Comparison of ENCODE assay signal across 14 cellular contexts in genomic region chr11:120709808-120710207, GRCh38.
DNase-seq lines count a peak whose midpoint lies in the region; ATAC-seq, FAIRE-seq and TF ChIP-seq lines count a peak whose summit lies in the region.
"Had no signal": no experiment of that assay in that cellular context is flagged by ENCODE, and none has a peak within 500 bp of the region (broad histone marks: within the 10 kb centered on the region; RNA-seq: fewer than 3 reads in every experiment).

No MANE protein-coding gene starts in this region.

- peaks cover 0 to under 1% of the 10 kb centered on the region in 2 experiments; a peak in 1 of 5 replicates for H3K27me3 ChIP-seq in HepG2 (ENCODE audit: control insufficient read depth in 1 of 2, insufficient read depth in 2 of 2, low read length in 2 of 2)
- H3K27me3 ChIP-seq in right lobe of liver, result no peaks in the 10 kb centered on the region
- H3K27me3 ChIP-seq in body of pancreas, result no peaks in the 10 kb centered on the region
- no peaks in the 10 kb centered on the region for H3K27me3 ChIP-seq in upper lobe of left lung
- H3K27me3 ChIP-seq in spleen (replicated peaks in 1 of 7), result peaks cover 0 to 12% (median 0%) of the 10 kb centered on the region in 7 donors

- FAIRE-seq in HepG2 (lab: Jason Lieb, UNC), result no peak
- FAIRE-seq: A549 had no signal

- ATAC-seq in HepG2 (no peak), right lobe of liver (no peak), HG02840 (IDR thresholded peaks at IDR 0.05; ENCODE audit: low FRiP score, unreplicated experiment) (peak; percentile 66), body of pancreas (no peak), upper lobe of left lung (ENCODE audit: low FRiP score in 2 of 2) (no peak)

- DNase-seq in HepG2 (ENCODE audit: low spot score) (no peak), right lobe of liver (no peak), LHCN-M2 (ENCODE audit: low read depth) (peak; percentile 30), body of pancreas (no peak), upper lobe of left lung (no peak), spleen (no peak), NCI-H128 (lab: John Stamatoyannopoulos, UW; ENCODE audit: unreplicated experiment) (no peak)
- DNase-seq: activated CD4-positive, alpha-beta T cell treated with anti-CD3 and anti-CD28 coated beads, Interleukin-2, amount 10 ng/mL, durations not matched to agents 7 days and 5 days; GF-D8; immature natural killer cell; NCI-H2107; stimulated activated CD4-positive, alpha-beta T cell treated with anti-CD3 and anti-CD28 coated beads, Interleukin-4, amount 100 ng/mL, for 24 hours had no signal

- TF ChIP-seq POLR2A in HepG2 (IDR thresholded peaks at IDR 0.05; ENCODE audit: insufficient read depth in 1 of 2, low read depth in 2 of 2, low read length in 2 of 2), result no peak
- TF ChIP-seq POLR2A in right lobe of liver (IDR thresholded peaks at IDR 0.05), result no peak
- TF ChIP-seq POLR2A in body of pancreas (IDR thresholded peaks at IDR 0.05), result no peak
- no peak for TF ChIP-seq POLR2A in upper lobe of left lung (IDR thresholded peaks at IDR 0.05)
- TF ChIP-seq POLR2A in spleen (IDR thresholded peaks at IDR 0.05), result no peak

- CTCF ChIA-PET in HepG2 (lab: Yijun Ruan, JAX; ENCODE audit: low intra/inter-chr PET ratio, low total read pairs), result no interaction called here

- BruUV-seq in HepG2 (replicated peaks; lab: Mats Ljungman, UMichigan), result no TSS peak

- H3K9me3 ChIP-seq in HepG2 (ENCODE audit: low read length) (no peaks in the 10 kb centered on the region), right lobe of liver (no peaks in the 10 kb centered on the region), body of pancreas (peaks cover 0 to 16% (median 0%) of the 10 kb centered on the region in 3 donors), upper lobe of left lung (peaks cover 0 to 9% (median 4%) of the 10 kb centered on the region in 4 donors), spleen (peaks cover 0 to 34% (median 21%) of the 10 kb centered on the region in 8 donors)

- no peak overlapping the region for H3K27ac ChIP-seq in HepG2 (ENCODE audit: extremely low read length, insufficient read depth, low read length)
- no peak overlapping the region for H3K27ac ChIP-seq in right lobe of liver
- no peak overlapping the region for H3K27ac ChIP-seq in body of pancreas
- H3K27ac ChIP-seq in upper lobe of left lung, result peak overlapping the region in 1 of 4 donors; percentile 13
- H3K27ac ChIP-seq in spleen, result peak overlapping the region in 1 of 8 donors; percentile 17

- TF ChIP-seq CTCF in HepG2 (CRISPR knock-in tag; IDR thresholded peaks at IDR 0.05) (no peak), right lobe of liver (IDR thresholded peaks at IDR 0.05) (no peak), body of pancreas (IDR thresholded peaks at IDR 0.05) (no peak), upper lobe of left lung (IDR thresholded peaks at IDR 0.05) (no peak), spleen (IDR thresholded peaks at IDR 0.05 in 8 of 11, conservative IDR thresholded peaks at IDR 0.05 in 3 of 11) (no peak)

- in situ Hi-C loops in HepG2 (cut with HindIII; ENCODE audit: extremely low pct_ligation_motif_present, low pct_unique_long_range_greater_than_20kb), result no loop called here

- H3K36me3 ChIP-seq in HepG2 (replicated peaks in 1 of 2; ENCODE audit: control insufficient read depth in 1 of 2, insufficient read depth in 2 of 2, low read length in 2 of 2), result no peaks in the 10 kb centered on the region
- no peaks in the 10 kb centered on the region for H3K36me3 ChIP-seq in right lobe of liver
- H3K36me3 ChIP-seq in body of pancreas (replicated peaks in 1 of 2; ENCODE audit: insufficient read depth in 1 of 2, low read depth in 2 of 2), result no peaks in the 10 kb centered on the region
- no peaks in the 10 kb centered on the region for H3K36me3 ChIP-seq in upper lobe of left lung
- H3K36me3 ChIP-seq in spleen, result no peaks in the 10 kb centered on the region

- no peak overlapping the region for H3K9ac ChIP-seq in HepG2 (ENCODE audit: insufficient read depth, low read depth, low read length)

- intact Hi-C loops in HepG2 (cut with micrococcal nuclease; ENCODE audit: unreplicated experiment), result no loop called here
- intact Hi-C loops in right lobe of liver (cut with DNase I), result no loop called here
- intact Hi-C loops in body of pancreas (cut with DNase I), result no loop called here
- intact Hi-C loops in spleen (cut with DNase I; ENCODE audit: low total_unique reads), result no loop called here

- WGBS in HepG2 (ENCODE audit: low lambda C conversion rate), result 82% methylated on average over 10 of the region's 10 CpGs
- 66% methylated on average over 10 of the region's 10 CpGs for WGBS in right lobe of liver (ENCODE audit: insufficient coverage, low coverage, low lambda C conversion rate, missing lambda C conversion rate)
- 60 to 70% methylated on average over 8 to 10 of the region's 10 CpGs for WGBS in body of pancreas, 2 donors
- WGBS in upper lobe of left lung, 2 donors, result 82% methylated on average over 10 of the region's 10 CpGs
- 75 to 83% (median 81%) methylated on average over 10 of the region's 10 CpGs for whole genome bisulfite sequencing in spleen, 5 donors

- TF ChIP-seq EP300 in HepG2 (IDR thresholded peaks at IDR 0.05; ENCODE audit: low read depth in 2 of 2, low read length in 2 of 2) (no peak), HepG2 (CRISPR knock-in tag; IDR thresholded peaks at IDR 0.05; ENCODE audit: borderline replicate concordance) (no peak), upper lobe of left lung (IDR thresholded peaks at IDR 0.05) (no peak)

- 0 out of 2 replicates have a peak overlapping the region, but pooled peaks have one; percentile 57 for H3K4me2 ChIP-seq in HepG2 (ENCODE audit: low read depth, low read length)

- H3K4me3 ChIP-seq in HepG2 (replicated peaks in 1 of 3; ENCODE audit: insufficient read depth in 1 of 3, low read depth in 2 of 3, low read length in 3 of 3) (0 out of 6 replicates have a peak overlapping the region, but pooled peaks of 1 of the 3 experiments have one; percentile 20), right lobe of liver (no peak overlapping the region), body of pancreas (no peak overlapping the region), upper lobe of left lung (no peak overlapping the region), spleen (no peak overlapping the region)
- H3K4me3 ChIP-seq: A549 had no signal

- H4K20me1 ChIP-seq in HepG2 (ENCODE audit: insufficient read depth, low read length), result no peaks in the 10 kb centered on the region

- no peaks in the 10 kb centered on the region for H3K79me2 ChIP-seq in HepG2 (ENCODE audit: insufficient read depth, low read length)

- no peak overlapping the region for H2AFZ ChIP-seq in HepG2 (ENCODE audit: low read length)

- H3K4me1 ChIP-seq in HepG2 (ENCODE audit: insufficient read depth, low read length) (peaks cover 45% of the 10 kb centered on the region), right lobe of liver (no peaks in the 10 kb centered on the region), body of pancreas (no peaks in the 10 kb centered on the region), upper lobe of left lung (peaks cover 8 to 12% (median 10%) of the 10 kb centered on the region in 4 donors), spleen (peaks cover 0 to 20% (median 7%) of the 10 kb centered on the region in 6 donors)

- POLR2A ChIA-PET in HepG2 (lab: Yijun Ruan, JAX), result interaction anchor here (1.3 to 2.6 kb wide), 3 partner anchors 35 to 193 kb away, joined by 3 to 12 read pairs (median 4); no protein-coding TSS in a partner anchor

- TF ChIP-seq RAD21 in HepG2 (CRISPR knock-in tag; IDR thresholded peaks at IDR 0.05), result no peak

TF ChIP-seq in HepG2, 621 proteins besides CTCF, POLR2A, EP300 and RAD21 (continues in another document):
- TF ChIP-seq ZNF800 (CRISPR knock-in tag; IDR thresholded peaks at IDR 0.05) (no peak), ZMYM3 (CRISPR knock-in tag; IDR thresholded peaks at IDR 0.05) (no peak), KMT2A (CRISPR knock-in tag; IDR thresholded peaks at IDR 0.05) (no peak), FOSL1 (CRISPR knock-in tag; IDR thresholded peaks at IDR 0.05; ENCODE audit: borderline replicate concordance) (no peak), ZNF333 (CRISPR knock-in tag; IDR thresholded peaks at IDR 0.05; ENCODE audit: borderline replicate concordance) (no peak), PCBP1 (IDR thresholded peaks at IDR 0.05; ENCODE audit: borderline replicate concordance, low read depth, low read length) (no peak), GTF2F1 (IDR thresholded peaks at IDR 0.05; ENCODE audit: low read length) (no peak), MYPOP (CRISPR knock-in tag; IDR thresholded peaks at IDR 0.05) (no peak), NFIB (CRISPR knock-in tag; IDR thresholded peaks at IDR 0.05; ENCODE audit: borderline replicate concordance) (no peak), MZF1 (CRISPR knock-in tag; IDR thresholded peaks at IDR 0.05; ENCODE audit: borderline replicate concordance) (no peak), ZNF331 (CRISPR knock-in tag; IDR thresholded peaks at IDR 0.05) (no peak), PRPF4 (IDR thresholded peaks at IDR 0.05; ENCODE audit: low read depth, low read length, poor library complexity, severe bottlenecking) (no peak), ZFP37 (CRISPR knock-in tag; IDR thresholded peaks at IDR 0.05; ENCODE audit: borderline replicate concordance) (no peak), ARHGAP35 (CRISPR knock-in tag; IDR thresholded peaks at IDR 0.05; ENCODE audit: borderline replicate concordance) (no peak), CCDC6 (CRISPR knock-in tag; IDR thresholded peaks at IDR 0.05) (no peak), PHF21A (CRISPR knock-in tag; IDR thresholded peaks at IDR 0.05) (no peak)
